In genomic region chr18:23939896-23940295, GRCh38 we compare ENCODE assay signal across 16 cellular contexts.
DNase-seq lines count a peak whose midpoint lies in the region; ATAC-seq, FAIRE-seq and TF ChIP-seq lines count a peak whose summit lies in the region.
"Had no signal": no experiment of that assay in that cellular context is flagged by ENCODE, and none has a peak within 500 bp of the region (broad histone marks: within the 10 kb centered on the region; RNA-seq: fewer than 3 reads in every experiment).

No MANE protein-coding gene starts in this region.

- H3K4me1 ChIP-seq in SK-N-SH (ENCODE audit: control insufficient read depth in 1 of 2, insufficient read depth in 2 of 2, low read depth in 1 of 2, low read length in 1 of 2), result peaks cover 5 to 20% of the 10 kb centered on the region in 2 experiments; a peak in 1 of 4 replicates
- H3K4me1 ChIP-seq in H1 (replicated peaks in 1 of 4; ENCODE audit: control insufficient read depth in 3 of 4, insufficient read depth in 4 of 4, low read length in 3 of 4), result no peaks in the 10 kb centered on the region
- no peaks in the 10 kb centered on the region for H3K4me1 ChIP-seq in neuronal stem cell (ENCODE audit: control insufficient read depth in 2 of 2, insufficient read depth in 1 of 2, low read depth in 1 of 2, low read length in 2 of 2)
- H3K4me1 ChIP-seq in SJCRH30, result no peaks in the 10 kb centered on the region

- H3K14ac ChIP-seq in H1 (ENCODE audit: insufficient read length), result no peak overlapping the region
- H3K14ac ChIP-seq in neuronal stem cell (ENCODE audit: low read length), result no peak overlapping the region

- no peaks in the 10 kb centered on the region for H3K79me1 ChIP-seq in H1 (ENCODE audit: low read depth, low read length)
- H3K79me1 ChIP-seq in neuronal stem cell (ENCODE audit: low read depth, low read length), result no peaks in the 10 kb centered on the region

- TF ChIP-seq RAD21 in SK-N-SH (IDR thresholded peaks at IDR 0.05; ENCODE audit: low read length) (no peak), H1 (IDR thresholded peaks at IDR 0.05 in 1 of 2, conservative IDR thresholded peaks at IDR 0.05 in 1 of 2; ENCODE audit: low read depth in 2 of 2, low read length in 2 of 2) (no peak)

- H3K23me2 ChIP-seq in H1 (ENCODE audit: low read depth, low read length), result no peaks in the 10 kb centered on the region

- DNase-seq in activated CD8-positive, alpha-beta T cell treated with anti-CD3 and anti-CD28 coated beads, Interleukin-2, amount 10 ng/mL, durations not matched to agents 7 days and 5 days, result no peak
- no peak for DNase-seq in activated CD8-positive, alpha-beta T cell treated with anti-CD3 and anti-CD28 coated beads for 36 hours
- peak; percentile 74 for DNase-seq in SK-N-SH
- no peak for DNase-seq in H1 (ENCODE audit: low read depth in 1 of 2, low spot score in 2 of 2)
- no peak for DNase-seq in neuronal stem cell (ENCODE audit: low spot score)
- no peak for DNase-seq in SJCRH30
- no peak for DNase-seq in Kasumi-1 (lab: John Stamatoyannopoulos, UW)
- no peak for DNase-seq in activated CD4-positive, alpha-beta T cell treated with anti-CD3 and anti-CD28 coated beads for 36 hours
- DNase-seq: 8988T; Calu3; CD8-positive, alpha-beta T cell; DMS79 treated with DMSO at 0.1 percent for 48 hours; GOT3; H9 had no signal

- no peak for ATAC-seq in activated CD8-positive, alpha-beta T cell treated with anti-CD3 and anti-CD28 coated beads, Interleukin-2, amount 10 ng/mL, durations not matched to agents 7 days and 5 days
- ATAC-seq in activated CD8-positive, alpha-beta T cell treated with anti-CD3 and anti-CD28 coated beads for 36 hours, result no peak
- ATAC-seq in activated CD4-positive, alpha-beta T cell treated with anti-CD3 and anti-CD28 coated beads for 36 hours, result no peak
- ATAC-seq: CD8-positive, alpha-beta T cell had no signal

- WGBS in SK-N-SH (ENCODE audit: low lambda C conversion rate), result 93% methylated on average over 7 of the region's 7 CpGs
- WGBS in H1 (ENCODE audit: extremely low coverage in 1 of 2, insufficient coverage in 1 of 2, insufficient read length in 1 of 2, insufficient replicate concordance in 2 of 2, low coverage in 1 of 2, low lambda C conversion rate in 2 of 2, missing lambda C conversion rate in 1 of 2), 2 experiments, result 97% methylated on average over 7 of the region's 7 CpGs; no CpG with 5 or more reads in 1 of the 2 experiments
- WGBS in neuronal stem cell (ENCODE audit: extremely low coverage in 2 of 2, insufficient read length in 2 of 2, insufficient replicate concordance in 1 of 2), 2 donors, result no CpG with 5 or more reads among the region's 7 CpGs

- H3K18ac ChIP-seq in H1 (ENCODE audit: extremely low read depth, low read length), result no peak overlapping the region
- no peak overlapping the region for H3K18ac ChIP-seq in neuronal stem cell (ENCODE audit: low read length)

- peak overlapping the region; percentile 10 for H3K27ac Mint-ChIP-seq in activated CD8-positive, alpha-beta T cell treated with anti-CD3 and anti-CD28 coated beads, Interleukin-2, amount 10 ng/mL, durations not matched to agents 7 days and 5 days
- H3K27ac Mint-ChIP-seq in activated CD8-positive, alpha-beta T cell treated with anti-CD3 and anti-CD28 coated beads for 36 hours, result no peak overlapping the region
- no peak overlapping the region for H3K27ac Mint-ChIP-seq in activated CD4-positive, alpha-beta T cell treated with anti-CD3 and anti-CD28 coated beads for 36 hours
- H3K27ac Mint-ChIP-seq: H9 had no signal

- H3K79me2 ChIP-seq in SK-N-SH (ENCODE audit: insufficient read depth) (no peaks in the 10 kb centered on the region), H1 (ENCODE audit: control insufficient read depth in 1 of 2, insufficient read depth in 2 of 2, low read length in 2 of 2) (no peaks in the 10 kb centered on the region)

- H4K91ac ChIP-seq in H1 (replicated peaks; ENCODE audit: insufficient read length, low read length), result no peak overlapping the region
- no peak overlapping the region for H4K91ac ChIP-seq in neuronal stem cell (ENCODE audit: low read depth, low read length, poor library complexity)

- no peaks in the 10 kb centered on the region for H3K9me3 ChIP-seq in SK-N-SH
- H3K9me3 ChIP-seq in H1 (ENCODE audit: insufficient read depth in 2 of 2, low read depth in 1 of 2, low read length in 1 of 2), result no peaks in the 10 kb centered on the region
- no peaks in the 10 kb centered on the region for H3K9me3 ChIP-seq in neuronal stem cell (replicated peaks in 1 of 2; ENCODE audit: control insufficient read depth in 2 of 2, insufficient read depth in 1 of 2, low read depth in 1 of 2, low read length in 2 of 2)
- H3K9me3 ChIP-seq in SJCRH30 (replicated peaks), result no peaks in the 10 kb centered on the region
- H3K9me3 ChIP-seq: BLaER1 treated with 17β-estradiol and CSF1 and Interleukin-3, amounts not matched to agents 10 nM and 100 nM had no signal

- no peak for TF ChIP-seq POLR2A in H1 (IDR thresholded peaks at IDR 0.05; ENCODE audit: control extremely low read depth in 1 of 2, low read depth in 2 of 2, low read length in 2 of 2)

- CTCF ChIA-PET in activated CD8-positive, alpha-beta T cell treated with anti-CD3 and anti-CD28 coated beads, Interleukin-2, amount 10 ng/mL, durations not matched to agents 7 days and 5 days (lab: Charles Lee), result interaction anchor here (0.6 to 2.0 kb wide), 3 partner anchors 12 to 347 kb away, joined by 3 to 5 read pairs (median 4); no protein-coding TSS in a partner anchor
- CTCF ChIA-PET in activated CD8-positive, alpha-beta T cell treated with anti-CD3 and anti-CD28 coated beads for 36 hours (lab: Charles Lee), result interaction anchor here (1.7 to 3.1 kb wide), 2 partner anchors 11 to 21 kb away, joined by 5 to 14 read pairs; no protein-coding TSS in a partner anchor
- CTCF ChIA-PET in SK-N-SH (lab: Yijun Ruan, JAX) (interaction anchor here (1.0 to 3.3 kb wide), 5 partner anchors 15 to 174 kb away, joined by 3 to 23 read pairs (median 3); no protein-coding TSS in a partner anchor), H1 (lab: Charles Lee; ENCODE audit: partially characterized antibody) (interaction anchor here (1.5 to 1.9 kb wide), 3 partner anchors 10 to 32 kb away, joined by 4 to 6 read pairs (median 5); no protein-coding TSS in a partner anchor)
- CTCF ChIA-PET in activated CD4-positive, alpha-beta T cell treated with anti-CD3 and anti-CD28 coated beads for 36 hours (lab: Charles Lee), result interaction anchor here (0.8 to 1.4 kb wide), 3 partner anchors 21 to 180 kb away, joined by 3 to 5 read pairs (median 3); no protein-coding TSS in a partner anchor

- H3K36me3 ChIP-seq in SK-N-SH (replicated peaks in 1 of 2; ENCODE audit: control insufficient read depth in 1 of 2, insufficient read depth in 2 of 2, low read length in 1 of 2) (no peaks in the 10 kb centered on the region), H1 (ENCODE audit: control insufficient read depth in 2 of 4, insufficient read depth in 4 of 4, low read length in 3 of 4) (no peaks in the 10 kb centered on the region), neuronal stem cell (replicated peaks in 1 of 2; ENCODE audit: control insufficient read depth in 2 of 2, insufficient read depth in 2 of 2, low read length in 2 of 2) (no peaks in the 10 kb centered on the region), SJCRH30 (no peaks in the 10 kb centered on the region)

- H3K27ac ChIP-seq in SK-N-SH (ENCODE audit: low read depth in 2 of 2, low read length in 1 of 2) (peak overlapping the region in 1 of 2 experiments; percentile 3; a peak in 1 of 4 replicates), H1 (ENCODE audit: low read depth, low read length) (no peak overlapping the region), neuronal stem cell (replicated peaks; ENCODE audit: low read length) (no peak overlapping the region), SJCRH30 (no peak overlapping the region)
- H3K27ac ChIP-seq: BLaER1 treated with 17β-estradiol and CSF1 and Interleukin-3, amounts not matched to agents 10 nM and 100 nM had no signal

- peak in 1 of 2 experiments; percentile 30; a peak in 1 of 4 replicates for TF ChIP-seq EP300 in SK-N-SH (IDR thresholded peaks at IDR 0.05; ENCODE audit: borderline replicate concordance in 1 of 2, low read depth in 1 of 2, low read length in 1 of 2)
- TF ChIP-seq EP300 in H1 (IDR thresholded peaks at IDR 0.05; ENCODE audit: borderline replicate concordance in 1 of 2, low read depth in 2 of 2, low read length in 2 of 2), result no peak

- H3K27me3 ChIP-seq in SK-N-SH (ENCODE audit: insufficient read depth) (no peaks in the 10 kb centered on the region), H1 (replicated peaks in 1 of 4; ENCODE audit: control insufficient read depth in 3 of 4, extremely low read depth in 1 of 4, insufficient read depth in 3 of 4, low read length in 3 of 4) (no peaks in the 10 kb centered on the region), neuronal stem cell (ENCODE audit: control insufficient read depth in 3 of 3, insufficient read depth in 3 of 3, low read depth in 1 of 3, low read length in 3 of 3) (peaks cover 0 to 5% (median 0%) of the 10 kb centered on the region in 3 experiments), SJCRH30 (no peaks in the 10 kb centered on the region)
- H3K27me3 ChIP-seq: BLaER1 treated with 17β-estradiol and CSF1 and Interleukin-3, amounts not matched to agents 10 nM and 100 nM had no signal

- peaks cover 76% of the 10 kb centered on the region for H3K4me1 Mint-ChIP-seq in activated CD8-positive, alpha-beta T cell treated with anti-CD3 and anti-CD28 coated beads, Interleukin-2, amount 10 ng/mL, durations not matched to agents 7 days and 5 days (ENCODE audit: low read depth)
- H3K4me1 Mint-ChIP-seq in activated CD8-positive, alpha-beta T cell treated with anti-CD3 and anti-CD28 coated beads for 36 hours (ENCODE audit: low read depth), result peaks cover 64% of the 10 kb centered on the region
- peaks cover 56% of the 10 kb centered on the region for H3K4me1 Mint-ChIP-seq in activated CD4-positive, alpha-beta T cell treated with anti-CD3 and anti-CD28 coated beads for 36 hours

- H4K20me1 ChIP-seq in SK-N-SH (ENCODE audit: insufficient read depth) (no peaks in the 10 kb centered on the region), H1 (replicated peaks in 1 of 2; ENCODE audit: control insufficient read depth in 1 of 2, insufficient read depth in 2 of 2, low read length in 2 of 2) (no peaks in the 10 kb centered on the region)
- H4K20me1 ChIP-seq: BLaER1 treated with 17β-estradiol and CSF1 and Interleukin-3, amounts not matched to agents 10 nM and 100 nM had no signal

- H4K5ac ChIP-seq in H1 (ENCODE audit: insufficient read length, low read depth, low read length), result no peak overlapping the region

- H2BK15ac ChIP-seq in H1 (ENCODE audit: low read length), result no peak overlapping the region
- no peak overlapping the region for H2BK15ac ChIP-seq in neuronal stem cell (ENCODE audit: low read length)

- peaks cover 3% of the 10 kb centered on the region for H3K27me3 Mint-ChIP-seq in activated CD8-positive, alpha-beta T cell treated with anti-CD3 and anti-CD28 coated beads, Interleukin-2, amount 10 ng/mL, durations not matched to agents 7 days and 5 days (ENCODE audit: low read depth)
- peaks cover 5% of the 10 kb centered on the region for H3K27me3 Mint-ChIP-seq in activated CD8-positive, alpha-beta T cell treated with anti-CD3 and anti-CD28 coated beads for 36 hours
- peaks cover 16% of the 10 kb centered on the region for H3K27me3 Mint-ChIP-seq in activated CD4-positive, alpha-beta T cell treated with anti-CD3 and anti-CD28 coated beads for 36 hours

- no peaks in the 10 kb centered on the region for H3F3A ChIP-seq in SK-N-SH (replicated peaks; ENCODE audit: insufficient read depth)

- POLR2A ChIA-PET in activated CD8-positive, alpha-beta T cell treated with anti-CD3 and anti-CD28 coated beads, Interleukin-2, amount 10 ng/mL, durations not matched to agents 7 days and 5 days (lab: Charles Lee), result no interaction called here
- POLR2A ChIA-PET in activated CD8-positive, alpha-beta T cell treated with anti-CD3 and anti-CD28 coated beads for 36 hours (lab: Charles Lee), result interaction anchor here (1.6 kb wide), 1 partner anchor 10 kb away, joined by 4 read pairs; no protein-coding TSS in a partner anchor
- POLR2A ChIA-PET in SK-N-SH (lab: Yijun Ruan, JAX) (no interaction called here), H1 (lab: Charles Lee; ENCODE audit: partially characterized antibody) (interaction anchor here (3.9 kb wide), 1 partner anchor 10 kb away, joined by 18 read pairs; no protein-coding TSS in a partner anchor)
- POLR2A ChIA-PET in activated CD4-positive, alpha-beta T cell treated with anti-CD3 and anti-CD28 coated beads for 36 hours (lab: Charles Lee), result no interaction called here

- FAIRE-seq in H1 (lab: Jason Lieb, UNC), result no peak
- FAIRE-seq: GM12878 had no signal

- peaks cover 3% of the 10 kb centered on the region for H3K36me3 Mint-ChIP-seq in activated CD8-positive, alpha-beta T cell treated with anti-CD3 and anti-CD28 coated beads, Interleukin-2, amount 10 ng/mL, durations not matched to agents 7 days and 5 days (ENCODE audit: low read depth)
- H3K36me3 Mint-ChIP-seq in activated CD8-positive, alpha-beta T cell treated with anti-CD3 and anti-CD28 coated beads for 36 hours (ENCODE audit: low read depth), result no peaks in the 10 kb centered on the region
- no peaks in the 10 kb centered on the region for H3K36me3 Mint-ChIP-seq in activated CD4-positive, alpha-beta T cell treated with anti-CD3 and anti-CD28 coated beads for 36 hours (ENCODE audit: low read depth)
- H3K36me3 Mint-ChIP-seq: CD8-positive, alpha-beta T cell had no signal

- H3K9me3 Mint-ChIP-seq in activated CD8-positive, alpha-beta T cell treated with anti-CD3 and anti-CD28 coated beads, Interleukin-2, amount 10 ng/mL, durations not matched to agents 7 days and 5 days (ENCODE audit: insufficient read depth), result no peaks in the 10 kb centered on the region
- no peaks in the 10 kb centered on the region for H3K9me3 Mint-ChIP-seq in activated CD8-positive, alpha-beta T cell treated with anti-CD3 and anti-CD28 coated beads for 36 hours
- no peaks in the 10 kb centered on the region for H3K9me3 Mint-ChIP-seq in activated CD4-positive, alpha-beta T cell treated with anti-CD3 and anti-CD28 coated beads for 36 hours (ENCODE audit: low read depth)
- H3K9me3 Mint-ChIP-seq: CD8-positive, alpha-beta T cell; H9 had no signal

- no peak overlapping the region for H2BK12ac ChIP-seq in H1 (ENCODE audit: low read depth, low read length)
- no peak overlapping the region for H2BK12ac ChIP-seq in neuronal stem cell (ENCODE audit: low read length)

- H3K4me3 ChIP-seq in SK-N-SH (ENCODE audit: low read depth in 2 of 2, low read length in 1 of 2), result no peak overlapping the region
- no peak overlapping the region for H3K4me3 ChIP-seq in H1 (ENCODE audit: extremely low read depth in 1 of 4, insufficient read depth in 2 of 4, low read depth in 3 of 4, low read length in 4 of 4)
- no peak overlapping the region for H3K4me3 ChIP-seq in neuronal stem cell (ENCODE audit: low read length in 2 of 2)
- H3K4me3 ChIP-seq in SJCRH30, result no peak overlapping the region
- H3K4me3 ChIP-seq: BLaER1 treated with 17β-estradiol and CSF1 and Interleukin-3, amounts not matched to agents 10 nM and 100 nM; GM12878 had no signal

- H2BK120ac ChIP-seq in H1 (replicated peaks; ENCODE audit: low read depth, low read length) (no peak overlapping the region), neuronal stem cell (ENCODE audit: low read depth, low read length) (no peak overlapping the region)

- H3K9ac ChIP-seq in SK-N-SH (no peak overlapping the region), H1 (replicated peaks in 1 of 4; ENCODE audit: extremely low read depth in 1 of 4, low read depth in 3 of 4, low read length in 3 of 4) (no peak overlapping the region), neuronal stem cell (ENCODE audit: low read depth, low read length, poor library complexity) (peak overlapping the region; percentile 24)
- H3K9ac ChIP-seq: BLaER1 treated with 17β-estradiol and CSF1 and Interleukin-3, amounts not matched to agents 10 nM and 100 nM had no signal

- no peak overlapping the region for H3K56ac ChIP-seq in H1 (replicated peaks; ENCODE audit: insufficient read length, low read depth, low read length)

- H2BK20ac ChIP-seq in H1 (ENCODE audit: low read length), result peak overlapping the region; percentile 65; the same call in 1 of the 2 replicates

- H3K4ac ChIP-seq in H1 (replicated peaks; ENCODE audit: insufficient read length, low read depth, low read length), result no peak overlapping the region
- no peak overlapping the region for H3K4ac ChIP-seq in neuronal stem cell (ENCODE audit: low read length)

- no peak overlapping the region for H3K23ac ChIP-seq in H1 (ENCODE audit: insufficient read length)
- H3K23ac ChIP-seq in neuronal stem cell (ENCODE audit: low read depth, low read length, poor library complexity), result no peak overlapping the region

- H4K8ac ChIP-seq in H1 (ENCODE audit: extremely low read depth, insufficient read depth, low read length) (peak overlapping the region; percentile 39; the same call in 1 of the 2 replicates), neuronal stem cell (ENCODE audit: low read depth, low read length) (no peak overlapping the region)

- H3K4me3 Mint-ChIP-seq in activated CD8-positive, alpha-beta T cell treated with anti-CD3 and anti-CD28 coated beads, Interleukin-2, amount 10 ng/mL, durations not matched to agents 7 days and 5 days, result no peak overlapping the region
- H3K4me3 Mint-ChIP-seq in activated CD8-positive, alpha-beta T cell treated with anti-CD3 and anti-CD28 coated beads for 36 hours, result no peak overlapping the region
- H3K4me3 Mint-ChIP-seq in activated CD4-positive, alpha-beta T cell treated with anti-CD3 and anti-CD28 coated beads for 36 hours, result no peak overlapping the region
- H3K4me3 Mint-ChIP-seq: CD8-positive, alpha-beta T cell; H9 had no signal

- TF ChIP-seq CTCF in activated CD8-positive, alpha-beta T cell treated with anti-CD3 and anti-CD28 coated beads for 36 hours (IDR thresholded peaks at IDR 0.05), result no peak
- TF ChIP-seq CTCF in SK-N-SH (IDR thresholded peaks at IDR 0.05), result no peak
- no peak for TF ChIP-seq CTCF in H1 (IDR thresholded peaks at IDR 0.05; ENCODE audit: control extremely low read depth in 1 of 3, insufficient read depth in 1 of 3, low read depth in 1 of 3, low read length in 3 of 3)

- no peak overlapping the region for H2BK5ac ChIP-seq in H1 (ENCODE audit: low read depth, low read length)
- no peak overlapping the region for H2BK5ac ChIP-seq in neuronal stem cell (ENCODE audit: low read length)

- no peak overlapping the region for H2AFZ ChIP-seq in SK-N-SH (ENCODE audit: low read depth)
- H2AFZ ChIP-seq in H1 (ENCODE audit: low read length), result no peak overlapping the region
- no peak overlapping the region for H2AFZ ChIP-seq in neuronal stem cell (ENCODE audit: low read length)

- intact Hi-C loops in activated CD8-positive, alpha-beta T cell treated with anti-CD3 and anti-CD28 coated beads for 36 hours (cut with micrococcal nuclease), result no loop called here
- intact Hi-C loops in activated CD4-positive, alpha-beta T cell treated with anti-CD3 and anti-CD28 coated beads for 36 hours (cut with DNase I, micrococcal nuclease), result no loop called here

- H2AK5ac ChIP-seq in H1 (ENCODE audit: low read depth, low read length), result no peak overlapping the region; the same call in 1 of the 2 replicates
- H2AK5ac ChIP-seq in neuronal stem cell (ENCODE audit: low read depth, low read length), result no peak overlapping the region

- H3K4me2 ChIP-seq in SK-N-SH, result no peak overlapping the region
- H3K4me2 ChIP-seq in H1 (ENCODE audit: insufficient read depth in 1 of 2, low read depth in 2 of 2, low read length in 2 of 2), result no peak overlapping the region
- H3K4me2 ChIP-seq in neuronal stem cell (ENCODE audit: insufficient read depth, low read length, poor library complexity, severe bottlenecking), result no peak overlapping the region
- H3K4me2 ChIP-seq: BLaER1 treated with 17β-estradiol and CSF1 and Interleukin-3, amounts not matched to agents 10 nM and 100 nM had no signal

- no peaks in the 10 kb centered on the region for H3K9me2 ChIP-seq in SK-N-SH

Comparison
In these comparisons a context has a peak if more than half of its experiments do, and no peak if none do; other contexts are left out.
1. POLR2A ChIA-PET loops: an anchor here in activated CD8-positive, alpha-beta T cell treated with anti-CD3 and anti-CD28 coated beads for 36 hours (1.6 kb wide) and H1 (3.9 kb wide); none called in activated CD8-positive, alpha-beta T cell treated with anti-CD3 and anti-CD28 coated beads, Interleukin-2, amount 10 ng/mL, durations not matched to agents 7 days and 5 days, SK-N-SH and activated CD4-positive, alpha-beta T cell treated with anti-CD3 and anti-CD28 coated beads for 36 hours.